Comparison of ENCODE assay signal across 8 cellular contexts in genomic region chr2:216114476-216115223, GRCh38. TPM values are rescaled to one million over a fixed set of nuclear protein-coding genes. Genes with fewer than 3 reads are reported as not detected.
DNase-seq lines count a peak whose midpoint lies in the region; ATAC-seq and TF ChIP-seq lines count a peak whose summit lies in the region.

No MANE protein-coding gene starts in this region.

- H3K4me3 ChIP-seq in PC-9, result peak overlapping the region; percentile 76
- H3K4me3 ChIP-seq in esophagus muscularis mucosa, result peak overlapping the region; percentile 54 to 60 (median 58)
- H3K4me3 ChIP-seq in muscle layer of duodenum (ENCODE audit: low read depth in 1 of 2, low read length in 2 of 2), result peak overlapping the region; percentile 71 to 88

- peak overlapping the region; percentile 94 for H3K4me2 ChIP-seq in PC-9

- intact Hi-C loops in PC-9 (cut with micrococcal nuclease; ENCODE audit: unreplicated experiment) (loop anchor here (5.0 kb wide), 3 partner anchors 43 to 383 kb away; partner anchors contain the start of gene RPL37A), esophagus muscularis mucosa (cut with DNase I) (no loop called here)

- BruUV-seq in PC-9 (replicated peaks; lab: Mats Ljungman, UMichigan), result no TSS peak

- H3K4me1 ChIP-seq in PC-9 (replicated peaks; ENCODE audit: insufficient read depth), result peaks cover 19% of the 10 kb centered on the region
- peaks cover 40 to 79% (median 67%) of the 10 kb centered on the region in 4 donors for H3K4me1 ChIP-seq in esophagus muscularis mucosa
- H3K4me1 ChIP-seq in muscle layer of duodenum (ENCODE audit: control insufficient read depth in 1 of 2, insufficient read depth in 2 of 2, low read length in 2 of 2), result peaks cover 17 to 59% of the 10 kb centered on the region in 2 donors

- WGBS in esophagus muscularis mucosa, result 7% methylated on average over 28 of the region's 28 CpGs

- H2AFZ ChIP-seq in PC-9, result peak overlapping the region; percentile 97

- POLR2A ChIA-PET in PC-9 (lab: Charles Lee; ENCODE audit: unreplicated experiment), result interaction anchor here (0.5 to 0.8 kb wide), 5 partner anchors 26 to 384 kb away, joined by 3 to 4 read pairs (median 3); partner anchors contain the start of gene RPL37A

- H3K27me3 ChIP-seq in PC-9 (ENCODE audit: insufficient read depth, low read depth) (no peaks in the 10 kb centered on the region), esophagus muscularis mucosa (no peaks in the 10 kb centered on the region), muscle layer of duodenum (ENCODE audit: low read depth, low read length) (no peaks in the 10 kb centered on the region)

- H3K27ac ChIP-seq in PC-9 (peak overlapping the region; percentile 81), esophagus muscularis mucosa (replicated peaks in 1 of 4) (peak overlapping the region; percentile 76 to 81 (median 78)), muscle layer of duodenum (ENCODE audit: low read length) (peak overlapping the region; percentile 85)

- peaks cover 49% of the 10 kb centered on the region for H3F3A ChIP-seq in PC-9 (ENCODE audit: insufficient read depth, low read depth)

- DNase-seq in DMS153 treated with DMSO at 0.1 percent for 48 hours (lab: John Stamatoyannopoulos, UW; ENCODE audit: unreplicated experiment) (peak; percentile 99), KG1 (lab: John Stamatoyannopoulos, UW) (peak; percentile 96), PC-9 (peak; percentile 96 to 98), esophagus muscularis mucosa (ENCODE audit: extremely low spot score) (peak; percentile 99)
- peak; percentile 98 to 99 for DNase-seq in activated T-cell treated with anti-CD3 and anti-CD28 coated beads, Interleukin-2, amount 50 U/mL, for 48 hours
- DNase-seq in stimulated activated CD8-positive, alpha-beta memory T cell treated with anti-CD3 and anti-CD28 coated beads, Interleukin-7, amount 100 ng/mL, for 24 hours (ENCODE audit: low read depth), result peak; percentile 91

- H4K20me1 ChIP-seq in PC-9 (ENCODE audit: insufficient read depth), result peaks cover 22% of the 10 kb centered on the region

- H3K9me2 ChIP-seq in PC-9 (ENCODE audit: insufficient read depth), result no peaks in the 10 kb centered on the region

- no peak for TF ChIP-seq EP300 in esophagus muscularis mucosa (IDR thresholded peaks at IDR 0.05)

- peak; percentile 99 for TF ChIP-seq CTCF in PC-9 (conservative IDR thresholded peaks at IDR 0.05)
- peak; percentile 81 to 98 (median 88) for TF ChIP-seq CTCF in esophagus muscularis mucosa (IDR thresholded peaks at IDR 0.05)

- peaks cover 81% of the 10 kb centered on the region for H3K79me2 ChIP-seq in PC-9 (ENCODE audit: low read depth)

- ATAC-seq in GM21529 (IDR thresholded peaks at IDR 0.05; ENCODE audit: unreplicated experiment), result peak; percentile 52

- H3K36me3 ChIP-seq in PC-9 (ENCODE audit: low read depth), result peaks cover 73% of the 10 kb centered on the region
- H3K36me3 ChIP-seq in esophagus muscularis mucosa, result peaks cover 4 to 72% (median 51%) of the 10 kb centered on the region in 4 donors
- H3K36me3 ChIP-seq in muscle layer of duodenum (ENCODE audit: control insufficient read depth in 1 of 2, insufficient read depth in 2 of 2, low read length in 2 of 2), result peaks cover 40 to 58% of the 10 kb centered on the region in 2 donors

- CTCF ChIA-PET in PC-9 (lab: Charles Lee), result interaction anchor here (0.5 to 0.9 kb wide), 6 partner anchors 23 to 1688 kb away, joined by 3 to 5 read pairs (median 3); partner anchors contain the start of genes PECR and TMEM169

- TF ChIP-seq POLR2A in esophagus muscularis mucosa (IDR thresholded peaks at IDR 0.05; ENCODE audit: low read depth), result no peak

- H3K9me3 ChIP-seq in PC-9 (ENCODE audit: insufficient read depth, low read depth) (no peaks in the 10 kb centered on the region), esophagus muscularis mucosa (no peaks in the 10 kb centered on the region), muscle layer of duodenum (ENCODE audit: control insufficient read depth in 1 of 2, low read length in 2 of 2) (no peaks in the 10 kb centered on the region)

RNA-seq across cellular contexts. Expression of gene XRCC5, which starts 5.5 kb away (rescaled TPM):
- 242 and 275 TPM in 2 replicates for total RNA-seq in PC-9 (2021)
- total RNA-seq in esophagus muscularis mucosa, result 100 to 1,000 TPM; 113 to 149 (median 137) TPM

RNA-seq across cellular contexts. Expression of gene TMEM169, which starts 32.9 kb away (rescaled TPM):
- total RNA-seq in PC-9 (2021) (0.46 and 0.58 TPM in 2 replicates), esophagus muscularis mucosa (under 1 TPM; under 0.01 to 0.75 (median 0.51) TPM)

RNA-seq across cellular contexts. Expression of gene PECR, which starts 33.0 kb away (rescaled TPM):
- total RNA-seq in PC-9 (2021), result 10.8 and 16.0 TPM in 2 replicates
- 10 to 100 TPM in 2 of 4 donors, 1 to 10 TPM in 2; 3.3 to 14.8 (median 10.0) TPM for total RNA-seq in esophagus muscularis mucosa

Comparison
In these comparisons a context has a peak if more than half of its experiments do, and no peak if none do; other contexts are left out.
1. Peak in every context shown above with its lines: DNase-seq, ATAC-seq, H3K4me3 ChIP-seq and H3K27ac ChIP-seq.